Comparison of ENCODE assay signal across 8 cellular contexts in genomic region chr11:85595285-85595884, GRCh38. TPM values are rescaled to one million over a fixed set of nuclear protein-coding genes. Genes with fewer than 3 reads are reported as not detected.
A peak's percentile ranks its signal among the peaks of the same experiment; 100 is the strongest.
DNase-seq lines count a peak whose midpoint lies in the region; ATAC-seq, FAIRE-seq and TF ChIP-seq lines count a peak whose summit lies in the region.

No MANE protein-coding gene starts in this region.

- dilution Hi-C loops in endothelial cell of umbilical vein (cut with MboI; ENCODE audit: extremely low pct_ligation_motif_present, low sequenced_read_pairs), result no loop called here

- no peaks in the 10 kb centered on the region for H3K4me1 ChIP-seq in endothelial cell of umbilical vein (ENCODE audit: control insufficient read depth, extremely low read depth, insufficient read depth, low read length)
- H3K4me1 ChIP-seq in naive thymus-derived CD4-positive, alpha-beta T cell (ENCODE audit: control insufficient read depth in 2 of 2, insufficient read depth in 2 of 2, low read length in 2 of 2), result no peaks in the 10 kb centered on the region

- intact Hi-C loops in endothelial cell of umbilical vein (cut with micrococcal nuclease), result loop anchor here (1.0 to 10.0 kb wide), 6 partner anchors 33 to 695 kb away; partner anchors contain the start of gene TMEM126B
- intact Hi-C loops in naive thymus-derived CD4-positive, alpha-beta T cell (cut with micrococcal nuclease), result loop anchor here (1.0 to 10.0 kb wide), 19 partner anchors 33 to 1223 kb away; partner anchors contain the start of genes TMEM126B (in 2 of the 2), CCDC83 (in 1 of the 2) and TMEM126A (in 1 of the 2)

- peak; percentile 6 for DNase-seq in HuH-7.5 (ENCODE audit: low spot score)
- DNase-seq in RKO (ENCODE audit: low spot score), result peak; percentile 79
- peak; percentile 50 for DNase-seq in endothelial cell of umbilical vein (ENCODE audit: low read depth, low spot score)
- DNase-seq in naive thymus-derived CD4-positive, alpha-beta T cell, result peak in 7 of 9 donors; percentile 19 to 65 (median 49)
- no peak for DNase-seq in NK-92 (lab: John Stamatoyannopoulos, UW; ENCODE audit: unreplicated experiment)

- no peak overlapping the region for H3K9ac ChIP-seq in endothelial cell of umbilical vein (replicated peaks; ENCODE audit: extremely low read depth, insufficient read depth, low read length)

- ATAC-seq in GM18520 (IDR thresholded peaks at IDR 0.05; ENCODE audit: unreplicated experiment), result peak; percentile 55
- peak; percentile 73 for ATAC-seq in naive thymus-derived CD4-positive, alpha-beta T cell
- ATAC-seq in HG03139 (IDR thresholded peaks at IDR 0.05; ENCODE audit: unreplicated experiment), result no peak

- POLR2A ChIA-PET in endothelial cell of umbilical vein (lab: Charles Lee), result no interaction called here
- POLR2A ChIA-PET in naive thymus-derived CD4-positive, alpha-beta T cell (lab: Charles Lee), result no interaction called here

- no peak overlapping the region for H3K27ac Mint-ChIP-seq in naive thymus-derived CD4-positive, alpha-beta T cell

- no peaks in the 10 kb centered on the region for H3K9me1 ChIP-seq in endothelial cell of umbilical vein (replicated peaks; ENCODE audit: control insufficient read depth, extremely low read depth, insufficient read depth, low read length)

- H3K36me3 ChIP-seq in endothelial cell of umbilical vein (ENCODE audit: control insufficient read depth in 2 of 2, extremely low read depth in 1 of 2, insufficient read depth in 2 of 2, low read length in 2 of 2), result no peaks in the 10 kb centered on the region
- no peaks in the 10 kb centered on the region for H3K36me3 ChIP-seq in naive thymus-derived CD4-positive, alpha-beta T cell (ENCODE audit: control insufficient read depth in 2 of 3, insufficient read depth in 3 of 3, low read length in 3 of 3)

- no peak overlapping the region for H3K4me3 ChIP-seq in endothelial cell of umbilical vein (replicated peaks in 1 of 3; ENCODE audit: insufficient read depth in 1 of 3, low read depth in 1 of 3, low read length in 3 of 3)
- no peak overlapping the region for H3K4me3 ChIP-seq in naive thymus-derived CD4-positive, alpha-beta T cell (ENCODE audit: low read length)

- H3K9me3 Mint-ChIP-seq in naive thymus-derived CD4-positive, alpha-beta T cell, result no peaks in the 10 kb centered on the region

- no peak overlapping the region for H3K4me3 Mint-ChIP-seq in naive thymus-derived CD4-positive, alpha-beta T cell

- FAIRE-seq in endothelial cell of umbilical vein (lab: Jason Lieb, UNC), result peak; percentile 18

- no peak overlapping the region for H3K27ac ChIP-seq in C4-2B
- H3K27ac ChIP-seq in endothelial cell of umbilical vein (ENCODE audit: insufficient read depth, low read depth, low read length), result no peak overlapping the region
- H3K27ac ChIP-seq in naive thymus-derived CD4-positive, alpha-beta T cell (ENCODE audit: low read depth, low read length), result no peak overlapping the region

- CTCF ChIA-PET in endothelial cell of umbilical vein (lab: Charles Lee), result interaction anchor here (0.9 to 1.6 kb wide), 3 partner anchors 11 to 259 kb away, joined by 3 to 6 read pairs (median 4); partner anchors contain the start of gene CCDC83
- CTCF ChIA-PET in naive thymus-derived CD4-positive, alpha-beta T cell (lab: Charles Lee), result interaction anchor here (0.7 to 0.9 kb wide), 3 partner anchors 64 to 673 kb away, joined by 3 read pairs; no protein-coding TSS in a partner anchor

- no peaks in the 10 kb centered on the region for H3K27me3 ChIP-seq in endothelial cell of umbilical vein (ENCODE audit: control insufficient read depth in 2 of 2, insufficient read depth in 2 of 2, low read length in 2 of 2)
- no peaks in the 10 kb centered on the region for H3K27me3 ChIP-seq in naive thymus-derived CD4-positive, alpha-beta T cell (ENCODE audit: control insufficient read depth in 2 of 2, insufficient read depth in 2 of 2, low read length in 2 of 2)

- H3K27me3 Mint-ChIP-seq in naive thymus-derived CD4-positive, alpha-beta T cell, result peaks cover 0 to 19% (median 0%) of the 10 kb centered on the region in 5 donors

- no peaks in the 10 kb centered on the region for H3K9me3 ChIP-seq in endothelial cell of umbilical vein (replicated peaks; ENCODE audit: control insufficient read depth, insufficient read depth, low read length)
- no peaks in the 10 kb centered on the region for H3K9me3 ChIP-seq in naive thymus-derived CD4-positive, alpha-beta T cell (ENCODE audit: control insufficient read depth in 2 of 3, low read length in 3 of 3)

- no peaks in the 10 kb centered on the region for H4K20me1 ChIP-seq in endothelial cell of umbilical vein (replicated peaks; ENCODE audit: control insufficient read depth, extremely low read depth, insufficient read depth, low read length)

- no TSS peak for BruUV-seq in endothelial cell of umbilical vein (replicated peaks; lab: Mats Ljungman, UMichigan)

- H3K36me3 Mint-ChIP-seq in naive thymus-derived CD4-positive, alpha-beta T cell, result no peaks in the 10 kb centered on the region

- peak; percentile 80 for TF ChIP-seq CTCF in C4-2B (conservative IDR thresholded peaks at IDR 0.05)
- TF ChIP-seq CTCF in endothelial cell of umbilical vein (IDR thresholded peaks at IDR 0.05; ENCODE audit: extremely low read depth in 1 of 2, insufficient read depth in 1 of 2, low read depth in 1 of 2, low read length in 2 of 2), result peak; percentile 19 to 30

- H3K4me2 ChIP-seq in endothelial cell of umbilical vein (ENCODE audit: insufficient read depth, low read length), result no peak overlapping the region

- TF ChIP-seq POLR2A in endothelial cell of umbilical vein (IDR thresholded peaks at IDR 0.05; ENCODE audit: low read depth, low read length), result no peak

- no peaks in the 10 kb centered on the region for H3K79me2 ChIP-seq in endothelial cell of umbilical vein (ENCODE audit: control insufficient read depth, insufficient read depth, low read length)

- no peak overlapping the region for H2AFZ ChIP-seq in endothelial cell of umbilical vein (ENCODE audit: low read depth, low read length)

- H3K4me1 Mint-ChIP-seq in naive thymus-derived CD4-positive, alpha-beta T cell, result no peaks in the 10 kb centered on the region

TF ChIP-seq in endothelial cell of umbilical vein, 7 proteins besides CTCF, POLR2A, EP300 and RAD21:
- TF ChIP-seq MAX (IDR thresholded peaks at IDR 0.05; ENCODE audit: insufficient read depth, insufficient read length) (no peak), JUN (IDR thresholded peaks at IDR 0.05; ENCODE audit: borderline replicate concordance, insufficient read depth, insufficient read length, low read depth) (no peak), MYC (IDR thresholded peaks at IDR 0.05; ENCODE audit: low read depth, low read length) (no peak), EZH2 (IDR thresholded peaks at IDR 0.05; ENCODE audit: borderline replicate concordance, low read depth, low read length, severe bottlenecking) (no peak), POLR2AphosphoS5 (IDR thresholded peaks at IDR 0.05; ENCODE audit: insufficient read depth, low read depth, low read length) (no peak), FOS (IDR thresholded peaks at IDR 0.05; ENCODE audit: borderline replicate concordance, insufficient read depth, low read length) (no peak), GATA2 (IDR thresholded peaks at IDR 0.05; ENCODE audit: insufficient read depth, insufficient read length, low read depth, low read length) (no peak)

RNA-seq across cellular contexts. Expression of gene DLG2, which starts 31.8 kb away (rescaled TPM):
- total RNA-seq in endothelial cell of umbilical vein, result 1.1 and 2.0 TPM in 2 replicates
- 0.13 and 0.15 TPM in 2 replicates for polyA plus RNA-seq in endothelial cell of umbilical vein
- 0.11 and 0.18 TPM in 2 replicates for polyA plus RNA-seq in endothelial cell of umbilical vein (2011; cell fraction: cytosol; rRNA removed)
- 0.82 and 0.85 TPM in 2 replicates for polyA plus RNA-seq in endothelial cell of umbilical vein (2011; cell fraction: nucleus; rRNA removed)
- 0.52 TPM in 1 of 2 replicates, not detected in the other for polyA plus RNA-seq in endothelial cell of umbilical vein (2012)
- polyA minus RNA-seq in endothelial cell of umbilical vein, result 0.19 and 0.46 TPM in 2 replicates
- 7.2 TPM for polyA minus RNA-seq in endothelial cell of umbilical vein (2011; cell fraction: cytosol; rRNA and poly(A)+ RNA removed)
- polyA minus RNA-seq in endothelial cell of umbilical vein (2011; cell fraction: nucleus; rRNA and poly(A)+ RNA removed), result 3.1 and 3.3 TPM in 2 replicates
- 1 to 10 TPM; 1.1 to 6.1 (median 3.8) TPM for total RNA-seq in naive thymus-derived CD4-positive, alpha-beta T cell
- polyA plus RNA-seq in naive thymus-derived CD4-positive, alpha-beta T cell, result under 1 TPM; 0.64 to 0.76 TPM

RNA-seq across cellular contexts. Expression of gene TMEM126B, which starts 33.0 kb away (rescaled TPM):
- 49.4 and 51.2 TPM in 2 replicates for total RNA-seq in endothelial cell of umbilical vein
- 39.8 and 53.7 TPM in 2 replicates for polyA plus RNA-seq in endothelial cell of umbilical vein
- 45.9 and 53.7 TPM in 2 replicates for polyA plus RNA-seq in endothelial cell of umbilical vein (2011; cell fraction: cytosol; rRNA removed)
- 39.8 and 48.8 TPM in 2 replicates for polyA plus RNA-seq in endothelial cell of umbilical vein (2011; cell fraction: nucleus; rRNA removed)
- polyA plus RNA-seq in endothelial cell of umbilical vein (2012), result 57.5 and 92.2 TPM in 2 replicates
- polyA minus RNA-seq in endothelial cell of umbilical vein, result 14.7 and 15.9 TPM in 2 replicates
- polyA minus RNA-seq in endothelial cell of umbilical vein (2011; cell fraction: cytosol; rRNA and poly(A)+ RNA removed), result 14.6 TPM
- polyA minus RNA-seq in endothelial cell of umbilical vein (2011; cell fraction: nucleus; rRNA and poly(A)+ RNA removed), result 12.5 and 18.5 TPM in 2 replicates
- total RNA-seq in naive thymus-derived CD4-positive, alpha-beta T cell, result 10 to 100 TPM; 22.1 to 50.4 (median 36.4) TPM
- polyA plus RNA-seq in naive thymus-derived CD4-positive, alpha-beta T cell, result 10 to 100 TPM; 47.1 to 59.3 TPM

RNA-seq across cellular contexts. Expression of gene TMEM126A, which starts 52.4 kb away (rescaled TPM):
- total RNA-seq in endothelial cell of umbilical vein, result 35.3 and 40.8 TPM in 2 replicates
- 45.6 and 45.8 TPM in 2 replicates for polyA plus RNA-seq in endothelial cell of umbilical vein
- polyA plus RNA-seq in endothelial cell of umbilical vein (2011; cell fraction: cytosol; rRNA removed), result 48.3 and 54.5 TPM in 2 replicates
- polyA plus RNA-seq in endothelial cell of umbilical vein (2011; cell fraction: nucleus; rRNA removed), result 16.3 and 20.2 TPM in 2 replicates
- 45.8 and 66.1 TPM in 2 replicates for polyA plus RNA-seq in endothelial cell of umbilical vein (2012)
- 20.0 and 24.2 TPM in 2 replicates for polyA minus RNA-seq in endothelial cell of umbilical vein
- 3.4 TPM for polyA minus RNA-seq in endothelial cell of umbilical vein (2011; cell fraction: cytosol; rRNA and poly(A)+ RNA removed)
- 4.0 and 8.2 TPM in 2 replicates for polyA minus RNA-seq in endothelial cell of umbilical vein (2011; cell fraction: nucleus; rRNA and poly(A)+ RNA removed)
- total RNA-seq in naive thymus-derived CD4-positive, alpha-beta T cell, result 10 to 100 TPM; 17.8 to 40.8 (median 18.9) TPM
- polyA plus RNA-seq in naive thymus-derived CD4-positive, alpha-beta T cell, result 10 to 100 TPM; 63.0 to 68.0 TPM
